Comparison of ENCODE assay signal across 21 cellular contexts in genomic region chr1:173101589-173101988, GRCh38. TPM values are rescaled to one million over a fixed set of nuclear protein-coding genes. Genes with fewer than 3 reads are reported as not detected.
DNase-seq lines count a peak whose midpoint lies in the region; ATAC-seq, FAIRE-seq and TF ChIP-seq lines count a peak whose summit lies in the region.
"Had no signal": no experiment of that assay in that cellular context is flagged by ENCODE, and none has a peak within 500 bp of the region (broad histone marks: within the 10 kb centered on the region; RNA-seq: fewer than 3 reads in every experiment).

No MANE protein-coding gene starts in this region.

- no peak overlapping the region for H3K4me2 ChIP-seq in A549
- no peak overlapping the region for H3K4me2 ChIP-seq in HCT116 (ENCODE audit: low read length)
- H3K4me2 ChIP-seq in PC-3 (ENCODE audit: low read length) = no peak overlapping the region

- no peaks in the 10 kb centered on the region for H4K20me1 ChIP-seq in HCT116 (ENCODE audit: insufficient read depth)
- H4K20me1 ChIP-seq in PC-3 (ENCODE audit: low read length) = no peaks in the 10 kb centered on the region

- TF ChIP-seq POLR2A in A549 (IDR thresholded peaks at IDR 0.05; ENCODE audit: low read length) (no peak), HCT116 (IDR thresholded peaks at IDR 0.05; ENCODE audit: borderline replicate concordance, extremely low read depth, insufficient read depth, insufficient read length) (no peak)

- H3K27ac Mint-ChIP-seq in activated naive CD4-positive, alpha-beta T cell treated with anti-CD3 and anti-CD28 coated beads, Interleukin-2, amount 50 U/mL, for 72 hours = no peak overlapping the region
- H3K27ac Mint-ChIP-seq: CD4-positive, alpha-beta memory T cell had no signal

- H3K27me3 ChIP-seq in HCT116 (ENCODE audit: insufficient read depth, low read length) (no peaks in the 10 kb centered on the region), PC-3 (ENCODE audit: low read length) (no peaks in the 10 kb centered on the region)

- CTCF ChIA-PET in A549 (lab: Yijun Ruan, JAX) = interaction anchor here (0.6 to 1.4 kb wide), 2 partner anchors 16 to 21 kb away, joined by 3 to 4 read pairs; no protein-coding TSS in a partner anchor
- CTCF ChIA-PET in HCT116 (lab: Charles Lee) = no interaction called here
- CTCF ChIA-PET in PC-3 (lab: Charles Lee) = interaction anchor here (0.6 kb wide), 2 partner anchors 98 to 215 kb away, joined by 3 to 5 read pairs; no protein-coding TSS in a partner anchor

- BruUV-seq in HCT116 (replicated peaks; lab: Mats Ljungman, UMichigan) (no TSS peak), PC-3 (replicated peaks; lab: Mats Ljungman, UMichigan) (no TSS peak)

- H3K9me3 Mint-ChIP-seq in activated naive CD4-positive, alpha-beta T cell treated with anti-CD3 and anti-CD28 coated beads, Interleukin-2, amount 50 U/mL, for 72 hours = peaks cover 18 to 21% of the 10 kb centered on the region in 2 donors

- H2AFZ ChIP-seq in HCT116 (ENCODE audit: low read depth, low read length, poor library complexity, severe bottlenecking) (peak overlapping the region; percentile 11), PC-3 (ENCODE audit: low read length) (no peak overlapping the region)
- H2AFZ ChIP-seq: GM23248 had no signal

- H3K27ac ChIP-seq in A549 = no peak overlapping the region
- H3K27ac ChIP-seq in HCT116 (ENCODE audit: low read depth, low read length) = no peak overlapping the region
- H3K27ac ChIP-seq in PC-3 (ENCODE audit: low read length) = no peak overlapping the region
- H3K27ac ChIP-seq: GM23248 had no signal

- RAD21 ChIA-PET in HCT116 (lab: Charles Lee; ENCODE audit: low non-redundant PET in 1 of 2, low total read pairs in 2 of 2, uncharacterized antibody in 2 of 2, unreplicated experiment in 2 of 2) = no interaction called here

- no peak for TF ChIP-seq EP300 in A549 (IDR thresholded peaks at IDR 0.05)

- no peak for ATAC-seq in A549
- ATAC-seq in HCT116 = no peak
- ATAC-seq in PC-3 = peak; percentile 85
- ATAC-seq in activated naive CD4-positive, alpha-beta T cell treated with anti-CD3 and anti-CD28 coated beads, Interleukin-2, amount 50 U/mL, for 72 hours = no peak
- ATAC-seq: GM12878 had no signal

- H3K9me3 ChIP-seq in A549 = no peaks in the 10 kb centered on the region
- no peaks in the 10 kb centered on the region for H3K9me3 ChIP-seq in HCT116 (ENCODE audit: control insufficient read depth in 1 of 2, insufficient read depth in 1 of 2, low read depth in 1 of 2, low read length in 2 of 2)
- no peaks in the 10 kb centered on the region for H3K9me3 ChIP-seq in PC-3 (ENCODE audit: low read length)

- H3K79me2 ChIP-seq in HCT116 (ENCODE audit: insufficient read depth, low read length) (no peaks in the 10 kb centered on the region), PC-3 (ENCODE audit: low read length) (no peaks in the 10 kb centered on the region)

- H3K9me2 ChIP-seq in HCT116 (ENCODE audit: insufficient read depth) (no peaks in the 10 kb centered on the region), PC-3 (replicated peaks; ENCODE audit: low read length) (no peaks in the 10 kb centered on the region)

- DNase-seq in A549 (ENCODE audit: low read depth in 1 of 2, low spot score in 1 of 2) (no peak), HCT116 (ENCODE audit: low read depth, low spot score) (no peak), PC-3 (peak; percentile 45), GDM1 (lab: John Stamatoyannopoulos, UW) (no peak), posterior vena cava (ENCODE audit: low spot score) (no peak)
- DNase-seq in activated naive CD4-positive, alpha-beta T cell treated with anti-CD3 and anti-CD28 coated beads, Interleukin-2, amount 50 U/mL, for 72 hours (ENCODE audit: low spot score in 2 of 2) = no peak
- DNase-seq: 8988T; C1 segment of cervical spinal cord; Calu3; CD4-positive, alpha-beta memory T cell; COR-L47; DMS153; DND-41; GM23248; H7; HCEC 1CT had no signal

- TF ChIP-seq RAD21 in A549 (conservative IDR thresholded peaks at IDR 0.05 in 1 of 2, IDR thresholded peaks at IDR 0.05 in 1 of 2) = no peak
- no peak for TF ChIP-seq RAD21 in HCT116 (IDR thresholded peaks at IDR 0.05; ENCODE audit: low read depth)

- WGBS in A549 (ENCODE audit: missing lambda C conversion rate) = 29% methylated on average over 1 of the region's 1 CpG

- H3K36me3 Mint-ChIP-seq in activated naive CD4-positive, alpha-beta T cell treated with anti-CD3 and anti-CD28 coated beads, Interleukin-2, amount 50 U/mL, for 72 hours = peaks cover 8 to 11% of the 10 kb centered on the region in 2 donors

- no peak overlapping the region for H3K4me3 ChIP-seq in A549
- no peak overlapping the region for H3K4me3 ChIP-seq in HCT116 (replicated peaks in 1 of 2; ENCODE audit: low read depth in 1 of 2, low read length in 2 of 2)
- H3K4me3 ChIP-seq in PC-3 (ENCODE audit: low read length) = no peak overlapping the region
- H3K4me3 ChIP-seq: GM12878, GM23248 had no signal

- H3K4me1 ChIP-seq in A549 (no peaks in the 10 kb centered on the region), HCT116 (ENCODE audit: control insufficient read depth in 1 of 2, insufficient read depth in 2 of 2, low read length in 2 of 2) (no peaks in the 10 kb centered on the region), PC-3 (ENCODE audit: insufficient read depth, low read length) (peaks cover 10% of the 10 kb centered on the region)

- peak; percentile 54 for FAIRE-seq in A549 (lab: Jason Lieb, UNC)
- FAIRE-seq: G401.6, GM12878, GM19239, H1 had no signal

- no peaks in the 10 kb centered on the region for H3F3A ChIP-seq in PC-3 (ENCODE audit: low read length, unreplicated experiment)

- intact Hi-C loops in HCT116 (cut with micrococcal nuclease) = no loop called here
- intact Hi-C loops in PC-3 (cut with micrococcal nuclease) = no loop called here
- intact Hi-C loops in posterior vena cava (cut with DNase I) = no loop called here

- TF ChIP-seq CTCF in A549 (IDR thresholded peaks at IDR 0.05) (no peak), HCT116 (IDR thresholded peaks at IDR 0.05 in 2 of 3, conservative IDR thresholded peaks at IDR 0.05 in 1 of 3; ENCODE audit: borderline replicate concordance in 1 of 3, insufficient read depth in 1 of 3, low read depth in 2 of 3, low read length in 2 of 3) (no peak), PC-3 (conservative IDR thresholded peaks at IDR 0.05; ENCODE audit: low read depth, low read length) (no peak)

- POLR2A ChIA-PET in A549 (lab: Yijun Ruan, JAX) (no interaction called here), HCT116 (lab: Charles Lee) (no interaction called here), PC-3 (lab: Charles Lee; ENCODE audit: unreplicated experiment) (interaction anchor here (0.6 kb wide), 1 partner anchor 205 kb away, joined by 7 read pairs; no protein-coding TSS in a partner anchor)

- H3K36me3 ChIP-seq in HCT116 (ENCODE audit: control insufficient read depth in 1 of 2, insufficient read depth in 2 of 2, low read length in 2 of 2) (no peaks in the 10 kb centered on the region), PC-3 (ENCODE audit: low read depth, low read length) (no peaks in the 10 kb centered on the region)

- H3K9ac ChIP-seq in HCT116 (ENCODE audit: low read length) = no peak overlapping the region
- H3K9ac ChIP-seq in PC-3 (ENCODE audit: low read length) = no peak overlapping the region
- H3K9ac ChIP-seq: GM23248 had no signal

TF ChIP-seq in A549, 52 proteins besides CTCF, POLR2A, EP300 and RAD21 (continues in another document):
- TF ChIP-seq SMC3 (IDR thresholded peaks at IDR 0.05) (no peak), MAZ (IDR thresholded peaks at IDR 0.05; ENCODE audit: borderline replicate concordance, low read depth, low read length) (no peak), HOXB5 (CRISPR knock-in tag; IDR thresholded peaks at IDR 0.05) (no peak)
- TF ChIP-seq, protein P1, sequence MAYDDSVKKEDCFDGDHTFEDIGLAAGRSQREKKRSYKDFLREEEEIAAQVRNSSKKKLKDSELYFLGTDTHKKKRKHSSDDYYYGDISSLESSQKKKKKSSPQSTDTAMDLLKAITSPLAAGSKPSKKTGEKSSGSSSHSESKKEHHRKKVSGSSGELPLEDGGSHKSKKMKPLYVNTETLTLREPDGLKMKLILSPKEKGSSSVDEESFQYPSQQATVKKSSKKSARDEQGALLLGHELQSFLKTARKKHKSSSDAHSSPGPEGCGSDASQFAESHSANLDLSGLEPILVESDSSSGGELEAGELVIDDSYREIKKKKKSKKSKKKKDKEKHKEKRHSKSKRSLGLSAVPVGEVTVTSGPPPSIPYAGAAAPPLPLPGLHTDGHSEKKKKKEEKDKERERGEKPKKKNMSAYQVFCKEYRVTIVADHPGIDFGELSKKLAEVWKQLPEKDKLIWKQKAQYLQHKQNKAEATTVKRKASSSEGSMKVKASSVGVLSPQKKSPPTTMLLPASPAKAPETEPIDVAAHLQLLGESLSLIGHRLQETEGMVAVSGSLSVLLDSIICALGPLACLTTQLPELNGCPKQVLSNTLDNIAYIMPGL (CRISPR knock-in tag; IDR thresholded peaks at IDR 0.05; ENCODE audit: borderline replicate concordance) = no peak

TF ChIP-seq in HCT116, 20 proteins besides CTCF, POLR2A, EP300 and RAD21:
- TF ChIP-seq ZFX (IDR thresholded peaks at IDR 0.05) = no peak
- TF ChIP-seq TCF7L2 (IDR thresholded peaks at IDR 0.05; ENCODE audit: borderline replicate concordance, extremely low read depth, insufficient read depth, insufficient read length) = no peak
- TF ChIP-seq SP1 (IDR thresholded peaks at IDR 0.05; ENCODE audit: low read depth) = no peak
- TF ChIP-seq EZH2phosphoT487 (IDR thresholded peaks at IDR 0.05; ENCODE audit: borderline replicate concordance) = no peak
- TF ChIP-seq CEBPB (IDR thresholded peaks at IDR 0.05; ENCODE audit: low read depth) = no peak

RNA-seq across cellular contexts. Expression of gene TNFSF18, which starts 50.8 kb away (rescaled TPM):
- polyA plus RNA-seq in A549 (2011; rRNA removed) (not detected in 2 replicates), A549 (2017; fragmentation: RNase III; extraction: RNeasy Plus Mini Kit Qiagen cat#74134 plus additional on column Dnase treatment) (not detected in 3 replicates)
- not detected in 2 replicates for polyA plus RNA-seq in A549 (2012; cell fraction: cytosol; rRNA removed)
- polyA plus RNA-seq in A549 (2012; cell fraction: nucleus; rRNA removed) = not detected in 2 replicates
- polyA minus RNA-seq in A549 (2011; rRNA and poly(A)+ RNA removed) = not detected in 2 replicates
- total RNA-seq in HCT116 (2021; ENCODE audit: unreplicated experiment) (1.6 TPM), PC-3 (2014; rRNA removed) (0.69 TPM in 1 of 2 replicates, not detected in the other), posterior vena cava (under 1 TPM in 1 of 2 donors, not detected in 1; 0.10 TPM)
- 0.54 and 0.74 TPM in 2 replicates for polyA plus RNA-seq in HCT116 (2012)
- not detected for total RNA-seq in activated naive CD4-positive, alpha-beta T cell treated with anti-CD3 and anti-CD28 coated beads, Interleukin-2, amount 50 U/mL, for 72 hours
- total RNA-seq: A673; Calu3; CD4-positive, alpha-beta memory T cell; GM12878; H1; H7 had no signal
- polyA plus RNA-seq: CD4-positive, alpha-beta memory T cell; GM12878; H1 had no signal
